In the genomic region with DNA sequence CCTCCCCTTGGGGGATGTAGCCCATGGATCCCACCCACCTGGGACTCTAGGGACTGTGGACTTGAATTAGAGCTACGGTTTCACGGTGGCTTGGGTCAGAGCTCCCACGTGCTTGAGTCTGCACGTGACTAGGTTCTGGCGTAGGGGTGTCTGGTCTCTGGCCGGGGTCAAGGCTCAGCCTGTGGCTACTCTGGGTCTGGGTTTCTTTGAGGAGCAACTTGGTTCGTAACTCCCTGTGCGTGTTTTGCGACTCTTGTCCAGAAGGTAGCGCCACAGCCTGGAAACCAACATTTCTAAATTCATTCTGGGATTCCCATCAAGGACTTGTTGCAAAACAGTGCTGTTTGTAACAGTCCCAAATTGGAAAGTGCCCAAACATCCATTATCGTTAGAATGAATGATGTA, we compare ENCODE assay signal across 1 cellular context.
A peak's percentile ranks its signal among the peaks of the same experiment; 100 is the strongest.
TF ChIP-seq lines count a peak whose summit lies in the region.

No MANE protein-coding gene starts in this region.

TF ChIP-seq in HepG2, 621 proteins besides CTCF, POLR2A, EP300 and RAD21 (continued from another document):
- TF ChIP-seq, protein P1, sequence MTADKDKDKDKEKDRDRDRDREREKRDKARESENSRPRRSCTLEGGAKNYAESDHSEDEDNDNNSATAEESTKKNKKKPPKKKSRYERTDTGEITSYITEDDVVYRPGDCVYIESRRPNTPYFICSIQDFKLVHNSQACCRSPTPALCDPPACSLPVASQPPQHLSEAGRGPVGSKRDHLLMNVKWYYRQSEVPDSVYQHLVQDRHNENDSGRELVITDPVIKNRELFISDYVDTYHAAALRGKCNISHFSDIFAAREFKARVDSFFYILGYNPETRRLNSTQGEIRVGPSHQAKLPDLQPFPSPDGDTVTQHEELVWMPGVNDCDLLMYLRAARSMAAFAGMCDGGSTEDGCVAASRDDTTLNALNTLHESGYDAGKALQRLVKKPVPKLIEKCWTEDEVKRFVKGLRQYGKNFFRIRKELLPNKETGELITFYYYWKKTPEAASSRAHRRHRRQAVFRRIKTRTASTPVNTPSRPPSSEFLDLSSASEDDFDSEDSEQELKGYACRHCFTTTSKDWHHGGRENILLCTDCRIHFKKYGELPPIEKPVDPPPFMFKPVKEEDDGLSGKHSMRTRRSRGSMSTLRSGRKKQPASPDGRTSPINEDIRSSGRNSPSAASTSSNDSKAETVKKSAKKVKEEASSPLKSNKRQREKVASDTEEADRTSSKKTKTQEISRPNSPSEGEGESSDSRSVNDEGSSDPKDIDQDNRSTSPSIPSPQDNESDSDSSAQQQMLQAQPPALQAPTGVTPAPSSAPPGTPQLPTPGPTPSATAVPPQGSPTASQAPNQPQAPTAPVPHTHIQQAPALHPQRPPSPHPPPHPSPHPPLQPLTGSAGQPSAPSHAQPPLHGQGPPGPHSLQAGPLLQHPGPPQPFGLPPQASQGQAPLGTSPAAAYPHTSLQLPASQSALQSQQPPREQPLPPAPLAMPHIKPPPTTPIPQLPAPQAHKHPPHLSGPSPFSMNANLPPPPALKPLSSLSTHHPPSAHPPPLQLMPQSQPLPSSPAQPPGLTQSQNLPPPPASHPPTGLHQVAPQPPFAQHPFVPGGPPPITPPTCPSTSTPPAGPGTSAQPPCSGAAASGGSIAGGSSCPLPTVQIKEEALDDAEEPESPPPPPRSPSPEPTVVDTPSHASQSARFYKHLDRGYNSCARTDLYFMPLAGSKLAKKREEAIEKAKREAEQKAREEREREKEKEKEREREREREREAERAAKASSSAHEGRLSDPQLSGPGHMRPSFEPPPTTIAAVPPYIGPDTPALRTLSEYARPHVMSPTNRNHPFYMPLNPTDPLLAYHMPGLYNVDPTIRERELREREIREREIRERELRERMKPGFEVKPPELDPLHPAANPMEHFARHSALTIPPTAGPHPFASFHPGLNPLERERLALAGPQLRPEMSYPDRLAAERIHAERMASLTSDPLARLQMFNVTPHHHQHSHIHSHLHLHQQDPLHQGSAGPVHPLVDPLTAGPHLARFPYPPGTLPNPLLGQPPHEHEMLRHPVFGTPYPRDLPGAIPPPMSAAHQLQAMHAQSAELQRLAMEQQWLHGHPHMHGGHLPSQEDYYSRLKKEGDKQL (CRISPR knock-in tag; IDR thresholded peaks at IDR 0.05; ENCODE audit: low read depth) = no peak
- TF ChIP-seq, protein P2, sequence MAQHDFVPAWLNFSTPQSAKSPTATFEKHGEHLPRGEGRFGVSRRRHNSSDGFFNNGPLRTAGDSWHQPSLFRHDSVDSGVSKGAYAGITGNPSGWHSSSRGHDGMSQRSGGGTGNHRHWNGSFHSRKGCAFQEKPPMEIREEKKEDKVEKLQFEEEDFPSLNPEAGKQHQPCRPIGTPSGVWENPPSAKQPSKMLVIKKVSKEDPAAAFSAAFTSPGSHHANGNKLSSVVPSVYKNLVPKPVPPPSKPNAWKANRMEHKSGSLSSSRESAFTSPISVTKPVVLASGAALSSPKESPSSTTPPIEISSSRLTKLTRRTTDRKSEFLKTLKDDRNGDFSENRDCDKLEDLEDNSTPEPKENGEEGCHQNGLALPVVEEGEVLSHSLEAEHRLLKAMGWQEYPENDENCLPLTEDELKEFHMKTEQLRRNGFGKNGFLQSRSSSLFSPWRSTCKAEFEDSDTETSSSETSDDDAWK (CRISPR knock-in tag; IDR thresholded peaks at IDR 0.05) = no peak
- TF ChIP-seq, protein P3, sequence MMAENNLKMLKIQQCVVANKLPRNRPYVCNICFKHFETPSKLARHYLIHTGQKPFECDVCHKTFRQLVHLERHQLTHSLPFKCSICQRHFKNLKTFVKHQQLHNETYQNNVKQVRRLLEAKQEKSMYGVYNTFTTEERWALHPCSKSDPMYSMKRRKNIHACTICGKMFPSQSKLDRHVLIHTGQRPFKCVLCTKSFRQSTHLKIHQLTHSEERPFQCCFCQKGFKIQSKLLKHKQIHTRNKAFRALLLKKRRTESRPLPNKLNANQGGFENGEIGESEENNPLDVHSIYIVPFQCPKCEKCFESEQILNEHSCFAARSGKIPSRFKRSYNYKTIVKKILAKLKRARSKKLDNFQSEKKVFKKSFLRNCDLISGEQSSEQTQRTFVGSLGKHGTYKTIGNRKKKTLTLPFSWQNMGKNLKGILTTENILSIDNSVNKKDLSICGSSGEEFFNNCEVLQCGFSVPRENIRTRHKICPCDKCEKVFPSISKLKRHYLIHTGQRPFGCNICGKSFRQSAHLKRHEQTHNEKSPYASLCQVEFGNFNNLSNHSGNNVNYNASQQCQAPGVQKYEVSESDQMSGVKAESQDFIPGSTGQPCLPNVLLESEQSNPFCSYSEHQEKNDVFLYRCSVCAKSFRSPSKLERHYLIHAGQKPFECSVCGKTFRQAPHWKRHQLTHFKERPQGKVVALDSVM (CRISPR knock-in tag; IDR thresholded peaks at IDR 0.05) = no peak
- TF ChIP-seq SMYD3 (CRISPR knock-in tag; IDR thresholded peaks at IDR 0.05) = no peak
- TF ChIP-seq BHLHE40 (IDR thresholded peaks at IDR 0.05; ENCODE audit: low read length) = peak; percentile 37; the same call in 1 of the 2 replicates
- TF ChIP-seq, protein P4, sequence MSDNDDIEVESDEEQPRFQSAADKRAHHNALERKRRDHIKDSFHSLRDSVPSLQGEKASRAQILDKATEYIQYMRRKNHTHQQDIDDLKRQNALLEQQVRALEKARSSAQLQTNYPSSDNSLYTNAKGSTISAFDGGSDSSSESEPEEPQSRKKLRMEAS (IDR thresholded peaks at IDR 0.05) = peak; percentile 69; the same call in 1 of the 2 replicates
- TF ChIP-seq SALL1 (CRISPR knock-in tag; IDR thresholded peaks at IDR 0.05) = peak; percentile 19; the same call in 1 of the 2 replicates
- no peak for TF ChIP-seq ZNF839 (CRISPR knock-in tag; IDR thresholded peaks at IDR 0.05; ENCODE audit: borderline replicate concordance)
- 0 out of 2 replicates have a peak, but pooled peaks have one; percentile 28 for TF ChIP-seq GATAD2A (CRISPR knock-in tag; IDR thresholded peaks at IDR 0.05)
- no peak for TF ChIP-seq ZNF331 (CRISPR knock-in tag; IDR thresholded peaks at IDR 0.05)
- TF ChIP-seq SMC3 (IDR thresholded peaks at IDR 0.05; ENCODE audit: low read length) = peak; percentile 22; the same call in 1 of the 2 replicates
- no peak for TF ChIP-seq PAWR (CRISPR knock-in tag; IDR thresholded peaks at IDR 0.05; ENCODE audit: borderline replicate concordance)
- TF ChIP-seq MLLT10 (CRISPR knock-in tag; IDR thresholded peaks at IDR 0.05) = no peak
- peak; percentile 12; the same call in 1 of the 2 replicates for TF ChIP-seq HOXA3 (CRISPR knock-in tag; IDR thresholded peaks at IDR 0.05)
- TF ChIP-seq KAT8 (CRISPR knock-in tag; IDR thresholded peaks at IDR 0.05) = peak; percentile 46; the same call in 1 of the 2 replicates
- no peak for TF ChIP-seq ZC3H4 (CRISPR knock-in tag; IDR thresholded peaks at IDR 0.05; ENCODE audit: borderline replicate concordance)
- no peak for TF ChIP-seq IRX3 (CRISPR knock-in tag; IDR thresholded peaks at IDR 0.05; ENCODE audit: borderline replicate concordance, low read depth)
- TF ChIP-seq, protein P5, sequence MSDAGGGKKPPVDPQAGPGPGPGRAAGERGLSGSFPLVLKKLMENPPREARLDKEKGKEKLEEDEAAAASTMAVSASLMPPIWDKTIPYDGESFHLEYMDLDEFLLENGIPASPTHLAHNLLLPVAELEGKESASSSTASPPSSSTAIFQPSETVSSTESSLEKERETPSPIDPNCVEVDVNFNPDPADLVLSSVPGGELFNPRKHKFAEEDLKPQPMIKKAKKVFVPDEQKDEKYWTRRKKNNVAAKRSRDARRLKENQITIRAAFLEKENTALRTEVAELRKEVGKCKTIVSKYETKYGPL (CRISPR knock-in tag; IDR thresholded peaks at IDR 0.05) = no peak
- TF ChIP-seq ZMYM2 (CRISPR knock-in tag; IDR thresholded peaks at IDR 0.05) = no peak
- TF ChIP-seq, protein P6, sequence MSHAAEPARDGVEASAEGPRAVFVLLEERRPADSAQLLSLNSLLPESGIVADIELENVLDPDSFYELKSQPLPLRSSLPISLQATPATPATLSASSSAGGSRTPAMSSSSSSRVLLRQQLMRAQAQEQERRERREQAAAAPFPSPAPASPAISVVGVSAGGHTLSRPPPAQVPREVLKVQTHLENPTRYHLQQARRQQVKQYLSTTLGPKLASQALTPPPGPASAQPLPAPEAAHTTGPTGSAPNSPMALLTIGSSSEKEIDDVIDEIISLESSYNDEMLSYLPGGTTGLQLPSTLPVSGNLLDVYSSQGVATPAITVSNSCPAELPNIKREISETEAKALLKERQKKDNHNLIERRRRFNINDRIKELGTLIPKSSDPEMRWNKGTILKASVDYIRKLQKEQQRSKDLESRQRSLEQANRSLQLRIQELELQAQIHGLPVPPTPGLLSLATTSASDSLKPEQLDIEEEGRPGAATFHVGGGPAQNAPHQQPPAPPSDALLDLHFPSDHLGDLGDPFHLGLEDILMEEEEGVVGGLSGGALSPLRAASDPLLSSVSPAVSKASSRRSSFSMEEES (CRISPR knock-in tag; IDR thresholded peaks at IDR 0.05) = 0 out of 2 replicates have a peak, but pooled peaks have one; percentile 33
- TF ChIP-seq, protein P7, sequence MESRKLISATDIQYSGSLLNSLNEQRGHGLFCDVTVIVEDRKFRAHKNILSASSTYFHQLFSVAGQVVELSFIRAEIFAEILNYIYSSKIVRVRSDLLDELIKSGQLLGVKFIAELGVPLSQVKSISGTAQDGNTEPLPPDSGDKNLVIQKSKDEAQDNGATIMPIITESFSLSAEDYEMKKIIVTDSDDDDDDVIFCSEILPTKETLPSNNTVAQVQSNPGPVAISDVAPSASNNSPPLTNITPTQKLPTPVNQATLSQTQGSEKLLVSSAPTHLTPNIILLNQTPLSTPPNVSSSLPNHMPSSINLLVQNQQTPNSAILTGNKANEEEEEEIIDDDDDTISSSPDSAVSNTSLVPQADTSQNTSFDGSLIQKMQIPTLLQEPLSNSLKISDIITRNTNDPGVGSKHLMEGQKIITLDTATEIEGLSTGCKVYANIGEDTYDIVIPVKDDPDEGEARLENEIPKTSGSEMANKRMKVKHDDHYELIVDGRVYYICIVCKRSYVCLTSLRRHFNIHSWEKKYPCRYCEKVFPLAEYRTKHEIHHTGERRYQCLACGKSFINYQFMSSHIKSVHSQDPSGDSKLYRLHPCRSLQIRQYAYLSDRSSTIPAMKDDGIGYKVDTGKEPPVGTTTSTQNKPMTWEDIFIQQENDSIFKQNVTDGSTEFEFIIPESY (CRISPR knock-in tag; IDR thresholded peaks at IDR 0.05) = 0 out of 2 replicates have a peak, but pooled peaks have one; percentile 6
- TF ChIP-seq ZNF557 (CRISPR knock-in tag; IDR thresholded peaks at IDR 0.05) = no peak
- TF ChIP-seq, protein P8, sequence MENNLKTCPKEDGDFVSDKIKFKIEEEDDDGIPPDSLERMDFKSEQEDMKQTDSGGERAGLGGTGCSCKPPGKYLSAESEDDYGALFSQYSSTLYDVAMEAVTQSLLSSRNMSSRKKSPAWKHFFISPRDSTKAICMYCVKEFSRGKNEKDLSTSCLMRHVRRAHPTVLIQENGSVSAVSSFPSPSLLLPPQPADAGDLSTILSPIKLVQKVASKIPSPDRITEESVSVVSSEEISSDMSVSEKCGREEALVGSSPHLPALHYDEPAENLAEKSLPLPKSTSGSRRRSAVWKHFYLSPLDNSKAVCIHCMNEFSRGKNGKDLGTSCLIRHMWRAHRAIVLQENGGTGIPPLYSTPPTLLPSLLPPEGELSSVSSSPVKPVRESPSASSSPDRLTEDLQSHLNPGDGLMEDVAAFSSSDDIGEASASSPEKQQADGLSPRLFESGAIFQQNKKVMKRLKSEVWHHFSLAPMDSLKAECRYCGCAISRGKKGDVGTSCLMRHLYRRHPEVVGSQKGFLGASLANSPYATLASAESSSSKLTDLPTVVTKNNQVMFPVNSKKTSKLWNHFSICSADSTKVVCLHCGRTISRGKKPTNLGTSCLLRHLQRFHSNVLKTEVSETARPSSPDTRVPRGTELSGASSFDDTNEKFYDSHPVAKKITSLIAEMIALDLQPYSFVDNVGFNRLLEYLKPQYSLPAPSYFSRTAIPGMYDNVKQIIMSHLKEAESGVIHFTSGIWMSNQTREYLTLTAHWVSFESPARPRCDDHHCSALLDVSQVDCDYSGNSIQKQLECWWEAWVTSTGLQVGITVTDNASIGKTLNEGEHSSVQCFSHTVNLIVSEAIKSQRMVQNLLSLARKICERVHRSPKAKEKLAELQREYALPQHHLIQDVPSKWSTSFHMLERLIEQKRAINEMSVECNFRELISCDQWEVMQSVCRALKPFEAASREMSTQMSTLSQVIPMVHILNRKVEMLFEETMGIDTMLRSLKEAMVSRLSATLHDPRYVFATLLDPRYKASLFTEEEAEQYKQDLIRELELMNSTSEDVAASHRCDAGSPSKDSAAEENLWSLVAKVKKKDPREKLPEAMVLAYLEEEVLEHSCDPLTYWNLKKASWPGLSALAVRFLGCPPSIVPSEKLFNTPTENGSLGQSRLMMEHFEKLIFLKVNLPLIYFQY (CRISPR knock-in tag; IDR thresholded peaks at IDR 0.05; ENCODE audit: borderline replicate concordance) = no peak
- TF ChIP-seq, protein P9, sequence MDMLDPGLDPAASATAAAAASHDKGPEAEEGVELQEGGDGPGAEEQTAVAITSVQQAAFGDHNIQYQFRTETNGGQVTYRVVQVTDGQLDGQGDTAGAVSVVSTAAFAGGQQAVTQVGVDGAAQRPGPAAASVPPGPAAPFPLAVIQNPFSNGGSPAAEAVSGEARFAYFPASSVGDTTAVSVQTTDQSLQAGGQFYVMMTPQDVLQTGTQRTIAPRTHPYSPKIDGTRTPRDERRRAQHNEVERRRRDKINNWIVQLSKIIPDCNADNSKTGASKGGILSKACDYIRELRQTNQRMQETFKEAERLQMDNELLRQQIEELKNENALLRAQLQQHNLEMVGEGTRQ (IDR thresholded peaks at IDR 0.05; ENCODE audit: low read depth, low read length) = peak; percentile 79
- TF ChIP-seq, protein P9 (CRISPR knock-in tag; IDR thresholded peaks at IDR 0.05; ENCODE audit: borderline replicate concordance) = peak; percentile 74; the same call in 1 of the 2 replicates
- TF ChIP-seq STAG1 (CRISPR knock-in tag; IDR thresholded peaks at IDR 0.05) = peak; percentile 57
TF ChIP-seq in HepG2: peak in this region for 20.
